Comparison of ENCODE assay signal across 8 cellular contexts in the genomic region with DNA sequence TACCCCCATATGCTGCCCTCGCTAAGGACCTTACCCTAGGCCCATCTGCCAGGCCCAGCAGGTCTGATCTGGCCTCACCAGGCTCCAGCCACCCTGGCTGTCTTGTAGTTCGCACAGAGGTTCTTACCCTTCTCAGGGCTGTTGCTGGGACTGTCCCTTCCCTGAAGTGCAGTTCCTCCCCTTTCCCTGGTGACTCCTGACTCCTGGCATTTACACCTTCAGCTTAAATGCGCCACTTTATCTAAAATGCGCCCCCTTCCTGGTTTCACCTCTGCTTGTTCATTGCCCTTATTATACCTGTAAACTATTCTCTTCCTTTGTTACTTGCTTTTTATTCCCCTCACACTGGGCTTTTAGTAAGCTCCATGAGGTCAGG. TPM values are rescaled to one million over a fixed set of nuclear protein-coding genes. Genes with fewer than 3 reads are reported as not detected.
DNase-seq lines count a peak whose midpoint lies in the region; ATAC-seq and TF ChIP-seq lines count a peak whose summit lies in the region.

No MANE protein-coding gene starts in this region.

- H3K27me3 ChIP-seq in iPS-15b (ENCODE audit: control insufficient read depth, insufficient read depth, low read length): peaks cover 14% of the 10 kb centered on the region

- peaks cover 24% of the 10 kb centered on the region for H3K36me3 ChIP-seq in iPS-15b (ENCODE audit: control insufficient read depth, insufficient read depth, low read length)

- no peaks in the 10 kb centered on the region for H3K27me3 Mint-ChIP-seq in activated T-helper 1 cell treated with anti-CD3 and anti-CD28 coated beads, Interleukin-12 subunit alpha, Interleukin-12 subunit beta, Interleukin-2, Interleukin-4 antibody, amounts not matched to agents 30 ng/mL and 10 ng/mL and 1 ng/mL, durations not matched to agents 14 hours and 24 hours and 36 hours (ENCODE audit: insufficient read depth)
- no peaks in the 10 kb centered on the region for H3K27me3 Mint-ChIP-seq in stimulated activated naive CD8-positive, alpha-beta T cell treated with anti-CD3 and anti-CD28 coated beads, Interleukin-15, Interleukin-2, amounts not matched to agents 100 ng/mL and 50 ng/mL, for 24 hours

- H3K4me1 Mint-ChIP-seq in activated T-helper 1 cell treated with anti-CD3 and anti-CD28 coated beads, Interleukin-12 subunit alpha, Interleukin-12 subunit beta, Interleukin-2, Interleukin-4 antibody, amounts not matched to agents 30 ng/mL and 10 ng/mL and 1 ng/mL, durations not matched to agents 14 hours and 24 hours and 36 hours (ENCODE audit: low read depth): peaks cover 47% of the 10 kb centered on the region
- peaks cover 31% of the 10 kb centered on the region for H3K4me1 Mint-ChIP-seq in stimulated activated naive CD8-positive, alpha-beta T cell treated with anti-CD3 and anti-CD28 coated beads, Interleukin-15, Interleukin-2, amounts not matched to agents 100 ng/mL and 50 ng/mL, for 24 hours (ENCODE audit: low read depth)

- H3K4me3 Mint-ChIP-seq in activated T-helper 1 cell treated with anti-CD3 and anti-CD28 coated beads, Interleukin-12 subunit alpha, Interleukin-12 subunit beta, Interleukin-2, Interleukin-4 antibody, amounts not matched to agents 30 ng/mL and 10 ng/mL and 1 ng/mL, durations not matched to agents 14 hours and 24 hours and 36 hours: peak overlapping the region; percentile 86
- H3K4me3 Mint-ChIP-seq in stimulated activated naive CD8-positive, alpha-beta T cell treated with anti-CD3 and anti-CD28 coated beads, Interleukin-15, Interleukin-2, amounts not matched to agents 100 ng/mL and 50 ng/mL, for 24 hours: peak overlapping the region; percentile 79

- H3K36me3 Mint-ChIP-seq in activated T-helper 1 cell treated with anti-CD3 and anti-CD28 coated beads, Interleukin-12 subunit alpha, Interleukin-12 subunit beta, Interleukin-2, Interleukin-4 antibody, amounts not matched to agents 30 ng/mL and 10 ng/mL and 1 ng/mL, durations not matched to agents 14 hours and 24 hours and 36 hours (ENCODE audit: low read depth): peaks cover 40% of the 10 kb centered on the region
- H3K36me3 Mint-ChIP-seq in stimulated activated naive CD8-positive, alpha-beta T cell treated with anti-CD3 and anti-CD28 coated beads, Interleukin-15, Interleukin-2, amounts not matched to agents 100 ng/mL and 50 ng/mL, for 24 hours (ENCODE audit: low read depth): peaks cover 41% of the 10 kb centered on the region

- peak overlapping the region; percentile 93 for H3K27ac Mint-ChIP-seq in activated T-helper 1 cell treated with anti-CD3 and anti-CD28 coated beads, Interleukin-12 subunit alpha, Interleukin-12 subunit beta, Interleukin-2, Interleukin-4 antibody, amounts not matched to agents 30 ng/mL and 10 ng/mL and 1 ng/mL, durations not matched to agents 14 hours and 24 hours and 36 hours
- peak overlapping the region; percentile 89 for H3K27ac Mint-ChIP-seq in stimulated activated naive CD8-positive, alpha-beta T cell treated with anti-CD3 and anti-CD28 coated beads, Interleukin-15, Interleukin-2, amounts not matched to agents 100 ng/mL and 50 ng/mL, for 24 hours

- H3K9me3 ChIP-seq in iPS-15b (ENCODE audit: control insufficient read depth, insufficient read depth, low read length): no peaks in the 10 kb centered on the region

- ATAC-seq in GM21786 (IDR thresholded peaks at IDR 0.05; ENCODE audit: unreplicated experiment): peak; percentile 26
- ATAC-seq in GM21367 (IDR thresholded peaks at IDR 0.05; ENCODE audit: unreplicated experiment): no peak

- H3K9ac ChIP-seq in iPS-15b (ENCODE audit: low read depth, low read length): peak overlapping the region; percentile 0

- intact Hi-C loops in activated T-helper 1 cell treated with anti-CD3 and anti-CD28 coated beads, Interleukin-12 subunit alpha, Interleukin-12 subunit beta, Interleukin-2, Interleukin-4 antibody, amounts not matched to agents 30 ng/mL and 10 ng/mL and 1 ng/mL, durations not matched to agents 14 hours and 24 hours and 36 hours (cut with micrococcal nuclease): loop anchor here (2.0 kb wide), 1 partner anchor 34 kb away; no protein-coding TSS in a partner anchor

- no peak for TF ChIP-seq CTCF in AG10803 (conservative IDR thresholded peaks at IDR 0.05; ENCODE audit: low read length)

- peaks cover 8% of the 10 kb centered on the region for H3K4me1 ChIP-seq in iPS-15b (ENCODE audit: control insufficient read depth, insufficient read depth, low read length)

- no peak for DNase-seq in AG10803 (ENCODE audit: low read depth)
- no peak for DNase-seq in activated T-helper 1 cell treated with anti-CD3 and anti-CD28 coated beads, Interleukin-12 subunit alpha, Interleukin-12 subunit beta, Interleukin-2, Interleukin-4 antibody, amounts not matched to agents 30 ng/mL and 10 ng/mL and 1 ng/mL, durations not matched to agents 14 hours and 24 hours and 36 hours (ENCODE audit: low spot score)
- no peak for DNase-seq in HPDE6-E6E7 (ENCODE audit: extremely low spot score)
- no peak for DNase-seq in NCI-H2227 (lab: John Stamatoyannopoulos, UW; ENCODE audit: unreplicated experiment)

- no peaks in the 10 kb centered on the region for H3K9me3 Mint-ChIP-seq in activated T-helper 1 cell treated with anti-CD3 and anti-CD28 coated beads, Interleukin-12 subunit alpha, Interleukin-12 subunit beta, Interleukin-2, Interleukin-4 antibody, amounts not matched to agents 30 ng/mL and 10 ng/mL and 1 ng/mL, durations not matched to agents 14 hours and 24 hours and 36 hours
- no peaks in the 10 kb centered on the region for H3K9me3 Mint-ChIP-seq in stimulated activated naive CD8-positive, alpha-beta T cell treated with anti-CD3 and anti-CD28 coated beads, Interleukin-15, Interleukin-2, amounts not matched to agents 100 ng/mL and 50 ng/mL, for 24 hours

- peak overlapping the region; percentile 69 for H3K4me3 ChIP-seq in AG10803 (ENCODE audit: low read length)
- H3K4me3 ChIP-seq in iPS-15b (ENCODE audit: low read depth, low read length): peak overlapping the region; percentile 53

RNA-seq across cellular contexts. Expression of a gene that starts 0.8 kb away (rescaled TPM):
- 26.5 and 33.6 TPM in 2 replicates for total RNA-seq in activated T-helper 1 cell treated with anti-CD3 and anti-CD28 coated beads, Interleukin-12 subunit alpha, Interleukin-12 subunit beta, Interleukin-2, Interleukin-4 antibody, amounts not matched to agents 30 ng/mL and 10 ng/mL and 1 ng/mL, durations not matched to agents 14 hours and 24 hours and 36 hours

RNA-seq across cellular contexts. Expression of a gene that starts 16.3 kb away (rescaled TPM):
- 268 and 273 TPM in 2 replicates for total RNA-seq in activated T-helper 1 cell treated with anti-CD3 and anti-CD28 coated beads, Interleukin-12 subunit alpha, Interleukin-12 subunit beta, Interleukin-2, Interleukin-4 antibody, amounts not matched to agents 30 ng/mL and 10 ng/mL and 1 ng/mL, durations not matched to agents 14 hours and 24 hours and 36 hours

RNA-seq across cellular contexts. Expression of a gene that starts 17.0 kb away (rescaled TPM):
- total RNA-seq in activated T-helper 1 cell treated with anti-CD3 and anti-CD28 coated beads, Interleukin-12 subunit alpha, Interleukin-12 subunit beta, Interleukin-2, Interleukin-4 antibody, amounts not matched to agents 30 ng/mL and 10 ng/mL and 1 ng/mL, durations not matched to agents 14 hours and 24 hours and 36 hours: 63.4 and 63.6 TPM in 2 replicates

RNA-seq across cellular contexts. Expression of a gene that starts 34.6 kb away (rescaled TPM):
- total RNA-seq in activated T-helper 1 cell treated with anti-CD3 and anti-CD28 coated beads, Interleukin-12 subunit alpha, Interleukin-12 subunit beta, Interleukin-2, Interleukin-4 antibody, amounts not matched to agents 30 ng/mL and 10 ng/mL and 1 ng/mL, durations not matched to agents 14 hours and 24 hours and 36 hours: 79.2 and 79.5 TPM in 2 replicates

RNA-seq across cellular contexts. Expression of a gene that starts 39.5 kb away (rescaled TPM):
- total RNA-seq in activated T-helper 1 cell treated with anti-CD3 and anti-CD28 coated beads, Interleukin-12 subunit alpha, Interleukin-12 subunit beta, Interleukin-2, Interleukin-4 antibody, amounts not matched to agents 30 ng/mL and 10 ng/mL and 1 ng/mL, durations not matched to agents 14 hours and 24 hours and 36 hours: 55.0 and 57.8 TPM in 2 replicates
